Comparison of ENCODE assay signal across 8 cellular contexts in the genomic region with DNA sequence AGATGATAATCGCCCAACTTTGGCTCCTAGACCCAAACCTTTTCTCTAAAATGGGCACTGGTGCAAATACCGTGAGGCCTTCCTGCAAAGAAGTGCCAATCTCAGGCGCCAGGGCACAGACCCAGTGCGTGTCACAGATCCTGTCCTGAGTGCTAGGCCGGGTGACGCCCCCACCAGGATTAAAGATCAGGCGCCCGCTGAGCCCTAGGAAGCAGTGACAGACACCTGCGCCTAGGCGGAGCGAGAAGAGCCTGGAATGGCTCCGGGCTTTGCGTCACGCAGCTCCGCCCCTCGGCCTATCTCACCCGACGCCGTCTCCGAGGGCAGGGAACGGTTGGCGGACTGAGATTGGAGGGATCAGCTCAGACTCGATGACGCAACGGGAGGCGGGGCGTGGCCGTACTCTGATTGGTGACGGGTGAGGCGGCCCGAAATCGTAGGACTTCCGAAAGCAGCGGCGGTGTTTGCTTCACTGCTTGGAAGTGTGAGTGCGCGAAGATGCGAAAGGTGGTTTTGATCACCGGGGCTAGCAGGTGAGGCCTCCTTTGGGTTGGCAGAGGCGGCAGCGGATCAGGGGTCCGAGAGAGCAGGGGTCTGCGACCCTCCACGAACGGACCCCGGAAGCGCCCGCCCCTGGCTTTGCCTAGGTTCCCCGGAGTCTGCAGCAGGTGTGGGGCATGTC. TPM values are rescaled to one million over a fixed set of nuclear protein-coding genes. Genes with fewer than 3 reads are reported as not detected.
DNase-seq lines count a peak whose midpoint lies in the region; ATAC-seq, FAIRE-seq and TF ChIP-seq lines count a peak whose summit lies in the region.
"Not testable (repeated sequence)": the region's sequence is repeated elsewhere in the genome, so short reads cannot be mapped to it uniquely, and the experiment has no call there.

A gene with protein sequence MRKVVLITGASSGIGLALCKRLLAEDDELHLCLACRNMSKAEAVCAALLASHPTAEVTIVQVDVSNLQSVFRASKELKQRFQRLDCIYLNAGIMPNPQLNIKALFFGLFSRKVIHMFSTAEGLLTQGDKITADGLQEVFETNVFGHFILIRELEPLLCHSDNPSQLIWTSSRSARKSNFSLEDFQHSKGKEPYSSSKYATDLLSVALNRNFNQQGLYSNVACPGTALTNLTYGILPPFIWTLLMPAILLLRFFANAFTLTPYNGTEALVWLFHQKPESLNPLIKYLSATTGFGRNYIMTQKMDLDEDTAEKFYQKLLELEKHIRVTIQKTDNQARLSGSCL (plus strand): TSS at position 400 of the 682 bp plus-strand sequence. CDS start 99 bp downstream, at position 499.

- H3K4me1 ChIP-seq in HepG2 (ENCODE audit: insufficient read depth, low read length), result peaks cover 52% of the 10 kb centered on the region

- H3K79me2 ChIP-seq in HepG2 (ENCODE audit: insufficient read depth, low read length), result peaks cover 24% of the 10 kb centered on the region

- WGBS in HepG2 (ENCODE audit: low lambda C conversion rate), result 0% methylated on average over 10 of the region's 49 CpGs

- TF ChIP-seq POLR2A in HepG2 (IDR thresholded peaks at IDR 0.05; ENCODE audit: insufficient read depth in 1 of 2, low read depth in 2 of 2, low read length in 2 of 2), result peak; percentile 38 to 76; a peak in 3 of 4 replicates

- ATAC-seq in GM19452 (IDR thresholded peaks at IDR 0.05; ENCODE audit: unreplicated experiment) (peak; percentile 99), HG03565 (IDR thresholded peaks at IDR 0.05; ENCODE audit: unreplicated experiment) (peak; percentile 99), HepG2 (peak; percentile 96)

- not testable (repeated sequence) for H4K20me1 ChIP-seq in HepG2 (ENCODE audit: insufficient read depth, low read length)

- H3K27ac ChIP-seq in HepG2 (ENCODE audit: extremely low read length, insufficient read depth, low read length), result peak within 1 kb of the TSS; percentile 75

- POLR2A ChIA-PET in HepG2 (lab: Yijun Ruan, JAX), result not testable (repeated sequence)

- peak within 1 kb of the TSS; percentile 71 for H3K4me2 ChIP-seq in HepG2 (ENCODE audit: low read depth, low read length)

- H3K27me3 ChIP-seq in HepG2 (ENCODE audit: control insufficient read depth in 1 of 2, insufficient read depth in 2 of 2, low read length in 2 of 2), result not testable (repeated sequence)

- not testable (repeated sequence) for H3K9me3 ChIP-seq in HepG2 (ENCODE audit: low read length)

- H3K4me1 Mint-ChIP-seq in CD14-positive monocyte, result not testable (repeated sequence)

- H3K36me3 Mint-ChIP-seq in CD14-positive monocyte, result peaks cover 8 to 16% of the 10 kb centered on the region in 2 donors

- peak within 1 kb of the TSS; percentile 54 to 67 (median 66) for H3K4me3 ChIP-seq in HepG2 (replicated peaks in 1 of 3; ENCODE audit: insufficient read depth in 1 of 3, low read depth in 2 of 3, low read length in 3 of 3)

- TF ChIP-seq RAD21 in HepG2 (CRISPR knock-in tag; IDR thresholded peaks at IDR 0.05), result not testable (repeated sequence)

- CTCF ChIA-PET in HepG2 (lab: Yijun Ruan, JAX; ENCODE audit: low intra/inter-chr PET ratio, low total read pairs), result not testable (repeated sequence)

- not testable (repeated sequence) for H2AFZ ChIP-seq in HepG2 (ENCODE audit: low read length)

- peak in 1 of 2 experiments; percentile 18; a peak in 1 of 4 replicates for TF ChIP-seq EP300 in HepG2 (IDR thresholded peaks at IDR 0.05; ENCODE audit: low read depth in 2 of 2, low read length in 2 of 2)
- not testable (repeated sequence) for TF ChIP-seq EP300 in HepG2 (CRISPR knock-in tag; IDR thresholded peaks at IDR 0.05; ENCODE audit: borderline replicate concordance)

- H3K27ac Mint-ChIP-seq in CD14-positive monocyte, result peak within 1 kb of the TSS; percentile 90 to 97 (median 96)

- not testable (repeated sequence) for H3K9me3 Mint-ChIP-seq in CD14-positive monocyte

- H3K9ac ChIP-seq in HepG2 (ENCODE audit: insufficient read depth, low read depth, low read length), result peak within 1 kb of the TSS; percentile 70

- peak; percentile 10 for TF ChIP-seq CTCF in CD14-positive monocyte (IDR thresholded peaks at IDR 0.05)
- peak; percentile 55 for TF ChIP-seq CTCF in HepG2 (CRISPR knock-in tag; IDR thresholded peaks at IDR 0.05)

- FAIRE-seq in HepG2 (lab: Jason Lieb, UNC), result peak; percentile 72

- not testable (repeated sequence) for H3K27me3 Mint-ChIP-seq in CD14-positive monocyte (ENCODE audit: low read depth in 3 of 3)

- H3K36me3 ChIP-seq in HepG2 (replicated peaks in 1 of 2; ENCODE audit: control insufficient read depth in 1 of 2, insufficient read depth in 2 of 2, low read length in 2 of 2), result not testable (repeated sequence)

- not testable (repeated sequence) for BruUV-seq in HepG2 (replicated peaks; lab: Mats Ljungman, UMichigan)

- in situ Hi-C loops in HepG2 (cut with HindIII; ENCODE audit: extremely low pct_ligation_motif_present, low pct_unique_long_range_greater_than_20kb), result not testable (repeated sequence)

- DNase-seq in CD14-positive monocyte (ENCODE audit: low spot score) (peak; percentile 70), NCI-H748 treated with DMSO at 0.1 percent for 48 hours (lab: John Stamatoyannopoulos, UW) (peak; percentile 59), dermis microvascular lymphatic vessel endothelial cell (ENCODE audit: low read depth in 2 of 2) (peak; percentile 41 to 78), HepG2 (ENCODE audit: low spot score) (peak; percentile 87)
- peak; percentile 56 to 63 for DNase-seq in activated CD4-positive, alpha-beta T cell treated with anti-CD3 and anti-CD28 coated beads, Interleukin-2, amount 50 U/mL, for 4 hours
- DNase-seq in stimulated activated CD4-positive, alpha-beta T cell treated with anti-CD3 and anti-CD28 coated beads, Interleukin-4, amount 100 ng/mL, for 1 hour, result peak; percentile 62

- intact Hi-C loops in CD14-positive monocyte (cut with micrococcal nuclease); HepG2 (cut with micrococcal nuclease; ENCODE audit: unreplicated experiment): not testable (repeated sequence)

- peak within 1 kb of the TSS; percentile 88 to 91 for H3K4me3 Mint-ChIP-seq in CD14-positive monocyte

TF ChIP-seq in HepG2, 621 proteins besides CTCF, POLR2A, EP300 and RAD21 (continues in another document):
- TF ChIP-seq ATF1 (CRISPR knock-in tag; IDR thresholded peaks at IDR 0.05) (peak; percentile 51; the same call in 1 of the 2 replicates), KDM3A (CRISPR knock-in tag; IDR thresholded peaks at IDR 0.05; ENCODE audit: low read depth) (0 out of 2 replicates have a peak, but pooled peaks have one; percentile 12), SAP130 (CRISPR knock-in tag; IDR thresholded peaks at IDR 0.05; ENCODE audit: low read depth) (peak; percentile 79), ZFY (CRISPR knock-in tag; IDR thresholded peaks at IDR 0.05) (peak; percentile 75), SIN3A (IDR thresholded peaks at IDR 0.05; ENCODE audit: borderline replicate concordance, low read depth, low read length) (peak; percentile 75; the same call in 1 of the 2 replicates), CREM (IDR thresholded peaks at IDR 0.05) (peak; percentile 66; the same call in 1 of the 2 replicates), ZNF331 (CRISPR knock-in tag; IDR thresholded peaks at IDR 0.05) (peak; percentile 80), ZNF878 (CRISPR knock-in tag; IDR thresholded peaks at IDR 0.05) (0 out of 2 replicates have a peak, but pooled peaks have one; percentile 40), HOXA3 (CRISPR knock-in tag; IDR thresholded peaks at IDR 0.05) (peak; percentile 68), ATF7 (IDR thresholded peaks at IDR 0.05) (peak; percentile 14; the same call in 1 of the 2 replicates)
- TF ChIP-seq CREM, ATF7 (CRISPR knock-in tag; IDR thresholded peaks at IDR 0.05): not testable (repeated sequence)

RNA-seq across cellular contexts. Expression of the gene that starts here (rescaled TPM):
- polyA plus RNA-seq in CD14-positive monocyte, result 10 to 100 TPM; 11.6 to 15.4 TPM
- 18.2 and 35.4 TPM in 2 replicates for total RNA-seq in dermis microvascular lymphatic vessel endothelial cell
- total RNA-seq in HepG2 (2016; rRNA removed; fragmentation: Illumina TruSeq; extraction: Trizol), result 65.0 and 84.9 TPM in 2 replicates
- 19.6 and 20.7 TPM in 2 replicates for total RNA-seq in HepG2 (2016; cell fraction: cytosol; rRNA removed; fragmentation: Illumina TruSeq; extraction: Trizol; ENCODE audit: low read depth)
- total RNA-seq in HepG2 (2016; cell fraction: insoluble cytoplasmic fraction; rRNA removed; fragmentation: Illumina TruSeq; extraction: Trizol), result 66.9 and 80.3 TPM in 2 replicates
- total RNA-seq in HepG2 (2016; cell fraction: membrane; rRNA removed; fragmentation: Illumina TruSeq; extraction: Trizol), result 25.6 and 29.3 TPM in 2 replicates
- total RNA-seq in HepG2 (2016; cell fraction: nucleus; rRNA removed; fragmentation: Illumina TruSeq; extraction: Trizol), result 62.8 and 71.0 TPM in 2 replicates
- 43.9 and 53.8 TPM in 2 replicates for polyA plus RNA-seq in HepG2 (2011; rRNA removed)
- 24.8 and 39.5 TPM in 2 replicates for polyA plus RNA-seq in HepG2 (2011; cell fraction: cytosol; rRNA removed)
- polyA plus RNA-seq in HepG2 (2011; cell fraction: nucleus; rRNA removed), result 49.1 and 67.5 TPM in 2 replicates
- polyA plus RNA-seq in HepG2 (2012), result 47.0 and 66.9 TPM in 2 replicates
- polyA plus RNA-seq in HepG2 (2016; cell fraction: cytosol; fragmentation: Illumina TruSeq; extraction: Trizol; ENCODE audit: low read depth), result 13.5 and 13.7 TPM in 2 replicates
- 44.9 and 50.0 TPM in 2 replicates for polyA plus RNA-seq in HepG2 (2016; cell fraction: insoluble cytoplasmic fraction; fragmentation: Illumina TruSeq; extraction: Trizol; ENCODE audit: low read depth)
- polyA plus RNA-seq in HepG2 (2016; cell fraction: membrane; fragmentation: Illumina TruSeq; extraction: Trizol; ENCODE audit: low read depth), result 13.6 and 15.4 TPM in 2 replicates
- polyA plus RNA-seq in HepG2 (2016; cell fraction: nucleus; fragmentation: Illumina TruSeq; extraction: Trizol; ENCODE audit: insufficient read depth, low read depth), result 83.6 and 94.8 TPM in 2 replicates
- polyA minus RNA-seq in HepG2 (2011; rRNA and poly(A)+ RNA removed; ENCODE audit: low replicate concordance), result 20.4 and 32.2 TPM in 2 replicates
- polyA minus RNA-seq in HepG2 (2011; cell fraction: cytosol; rRNA and poly(A)+ RNA removed), result 10.3 and 17.5 TPM in 2 replicates
- 79.4 and 125 TPM in 2 replicates for polyA minus RNA-seq in HepG2 (2011; cell fraction: nucleus; rRNA and poly(A)+ RNA removed)

Comparison
In these comparisons a context has a peak if more than half of its experiments do, and no peak if none do; other contexts are left out.
1. Peak in every context shown above with its lines: DNase-seq, ATAC-seq, H3K4me3 ChIP-seq and H3K27ac ChIP-seq.